ENCODE assay signal across 14 cellular contexts in genomic region chr1:23594927-23595353, GRCh38. TPM values are rescaled to one million over a fixed set of nuclear protein-coding genes. Genes with fewer than 3 reads are reported as not detected.
DNase-seq lines count a peak whose midpoint lies in the region; ATAC-seq, FAIRE-seq and TF ChIP-seq lines count a peak whose summit lies in the region.
"Had no signal": no experiment of that assay in that cellular context is flagged by ENCODE, and none has a peak within 500 bp of the region (broad histone marks: within the 10 kb centered on the region; RNA-seq: fewer than 3 reads in every experiment).

No MANE protein-coding gene starts in this region.

- H3K36me3 ChIP-seq in GM12878 (ENCODE audit: control insufficient read depth in 2 of 2, insufficient read depth in 2 of 2, low read length in 1 of 2) (no peaks in the 10 kb centered on the region), MM.1S (replicated peaks; ENCODE audit: insufficient read depth, low read length) (no peaks in the 10 kb centered on the region)
- H3K36me3 ChIP-seq: uterus had no signal

- peaks cover 82% of the 10 kb centered on the region for H3K4me1 ChIP-seq in GM12878 (ENCODE audit: control insufficient read depth, insufficient read depth, low read length)
- H3K4me1 ChIP-seq in MM.1S (ENCODE audit: low read length): peaks cover 29% of the 10 kb centered on the region

- peaks cover 94% of the 10 kb centered on the region for H3K4me1 Mint-ChIP-seq in stimulated activated naive CD8-positive, alpha-beta T cell treated with anti-CD3 and anti-CD28 coated beads, Interleukin-15, Interleukin-2, amounts not matched to agents 100 ng/mL and 50 ng/mL, for 24 hours (ENCODE audit: low read depth)
- peaks cover 62% of the 10 kb centered on the region for H3K4me1 Mint-ChIP-seq in type B pancreatic cell (ENCODE audit: unreplicated experiment)

- H3K27me3 ChIP-seq in GM12878 (replicated peaks in 1 of 2; ENCODE audit: control insufficient read depth in 2 of 2, insufficient read depth in 2 of 2, low read length in 1 of 2): no peaks in the 10 kb centered on the region
- H3K27me3 ChIP-seq in MM.1S (replicated peaks; ENCODE audit: insufficient read depth, low read length): no peaks in the 10 kb centered on the region
- H3K27me3 ChIP-seq: uterus had no signal

- peak overlapping the region; percentile 11 for H3K4me3 Mint-ChIP-seq in stimulated activated naive CD8-positive, alpha-beta T cell treated with anti-CD3 and anti-CD28 coated beads, Interleukin-15, Interleukin-2, amounts not matched to agents 100 ng/mL and 50 ng/mL, for 24 hours
- H3K4me3 Mint-ChIP-seq in type B pancreatic cell: no peak overlapping the region

- no peaks in the 10 kb centered on the region for H3K36me3 Mint-ChIP-seq in stimulated activated naive CD8-positive, alpha-beta T cell treated with anti-CD3 and anti-CD28 coated beads, Interleukin-15, Interleukin-2, amounts not matched to agents 100 ng/mL and 50 ng/mL, for 24 hours (ENCODE audit: low read depth)
- no peaks in the 10 kb centered on the region for H3K36me3 Mint-ChIP-seq in type B pancreatic cell

- TF ChIP-seq RAD21 in GM12878 (IDR thresholded peaks at IDR 0.05; ENCODE audit: insufficient read depth, low read depth, low read length): no peak

- CTCF ChIA-PET in GM12878 (lab: Yijun Ruan, JAX): interaction anchor here (0.9 to 11.4 kb wide), 5 partner anchors 19 to 42 kb away, joined by 3 to 108 read pairs (median 55); partner anchors contain the start of gene ID3

- peak overlapping the region; percentile 93 for H3K27ac ChIP-seq in GM12878 (ENCODE audit: control insufficient read depth, insufficient read depth)
- H3K27ac ChIP-seq in MM.1S (ENCODE audit: low read length): no peak overlapping the region
- H3K27ac ChIP-seq: psoas muscle, uterus had no signal

- TSS peak; percentile 72 for BruUV-seq in GM12878 (replicated peaks; lab: Mats Ljungman, UMichigan)

- H3K9ac ChIP-seq in GM12878 (ENCODE audit: control insufficient read depth, insufficient read depth, low read length) (peak overlapping the region; percentile 64), MM.1S (ENCODE audit: low read length) (no peak overlapping the region)

- in situ Hi-C loops in GM12878 (cut with MboI): loop anchor here (25.0 kb wide), 2 partner anchors 1417 to 1808 kb away; partner anchors contain the start of gene USP48

- ATAC-seq in stimulated activated naive CD8-positive, alpha-beta T cell treated with anti-CD3 and anti-CD28 coated beads, Interleukin-15, Interleukin-2, amounts not matched to agents 100 U/mL and 50 U/mL, for 24 hours: no peak
- ATAC-seq in GM12878 (peak; percentile 64), GM21825 (IDR thresholded peaks at IDR 0.05; ENCODE audit: unreplicated experiment) (no peak), GM21447 (IDR thresholded peaks at IDR 0.05; ENCODE audit: unreplicated experiment) (no peak)
- ATAC-seq: left ventricle myocardium superior, psoas muscle had no signal

- H3K9me3 Mint-ChIP-seq in stimulated activated naive CD8-positive, alpha-beta T cell treated with anti-CD3 and anti-CD28 coated beads, Interleukin-15, Interleukin-2, amounts not matched to agents 100 ng/mL and 50 ng/mL, for 24 hours: no peaks in the 10 kb centered on the region
- no peaks in the 10 kb centered on the region for H3K9me3 Mint-ChIP-seq in type B pancreatic cell

- TF ChIP-seq CTCF in GM12878 (IDR thresholded peaks at IDR 0.05 in 2 of 3, conservative IDR thresholded peaks at IDR 0.05 in 1 of 3; ENCODE audit: control insufficient read depth in 2 of 3, extremely low read depth in 1 of 3, insufficient read depth in 1 of 3, low read depth in 3 of 3, low read length in 3 of 3) (no peak), type B pancreatic cell (conservative IDR thresholded peaks at IDR 0.05) (no peak), MM.1S (IDR thresholded peaks at IDR 0.05; ENCODE audit: low read length) (no peak)

- no peak for FAIRE-seq in GM12878 (lab: Jason Lieb, UNC)

- no peaks in the 10 kb centered on the region for H3K9me2 ChIP-seq in MM.1S (replicated peaks; ENCODE audit: insufficient read depth, low read length)

- TF ChIP-seq POLR2A in GM12878 (IDR thresholded peaks at IDR 0.05; ENCODE audit: low read depth, low read length): 0 out of 2 replicates have a peak, but pooled peaks have one; percentile 36

- peak overlapping the region; percentile 67 for H2AFZ ChIP-seq in GM12878 (ENCODE audit: control insufficient read depth, low read depth, low read length)
- no peak overlapping the region for H2AFZ ChIP-seq in MM.1S (ENCODE audit: low read length)

- DNase-seq in stimulated activated naive CD8-positive, alpha-beta T cell treated with anti-CD3 and anti-CD28 coated beads, Interleukin-15, Interleukin-2, amounts not matched to agents 100 U/mL and 50 U/mL, for 24 hours: no peak
- DNase-seq in NOMO-1 treated with dmso at 0.1 percent for 144 hours (lab: John Stamatoyannopoulos, UW; ENCODE audit: unreplicated experiment) (peak; percentile 36), GM12878 (ENCODE audit: low read depth, low spot score) (peak; percentile 78), type B pancreatic cell (ENCODE audit: extremely low spot score, unreplicated experiment) (no peak), MM.1S (no peak)
- DNase-seq: activated naive CD4-positive, alpha-beta T cell treated with anti-CD3 and anti-CD28 coated beads, Interleukin-2, amount 50 U/mL, for 16 hours; left ventricle myocardium superior; NCI-H1092; NCI-H82; psoas muscle; uterus had no signal

- intact Hi-C loops in GM12878 (cut with micrococcal nuclease; ENCODE audit: unreplicated experiment): loop anchor here (1.0 to 5.0 kb wide), 2 partner anchors 18 to 38 kb away; partner anchors contain the start of gene ID3

- H3K9me3 ChIP-seq in GM12878 (replicated peaks; ENCODE audit: control insufficient read depth, insufficient read depth, low read length): no peaks in the 10 kb centered on the region
- H3K9me3 ChIP-seq in MM.1S (replicated peaks; ENCODE audit: insufficient read depth, low read length): no peaks in the 10 kb centered on the region
- H3K9me3 ChIP-seq: psoas muscle, uterus had no signal

- H4K20me1 ChIP-seq in GM12878 (ENCODE audit: control insufficient read depth, insufficient read depth) (no peaks in the 10 kb centered on the region), MM.1S (ENCODE audit: insufficient read depth, low read length) (no peaks in the 10 kb centered on the region)

- H3K79me2 ChIP-seq in GM12878 (ENCODE audit: control insufficient read depth, insufficient read depth, low read length): peaks cover 3% of the 10 kb centered on the region; the same call in 1 of the 2 replicates
- H3K79me2 ChIP-seq in MM.1S (ENCODE audit: low read length): no peaks in the 10 kb centered on the region

- no peak for TF ChIP-seq EP300 in GM12878 (IDR thresholded peaks at IDR 0.05; ENCODE audit: borderline replicate concordance in 1 of 2, control insufficient read depth in 1 of 2, low read depth in 2 of 2, low read length in 2 of 2)

- H3K27me3 Mint-ChIP-seq in stimulated activated naive CD8-positive, alpha-beta T cell treated with anti-CD3 and anti-CD28 coated beads, Interleukin-15, Interleukin-2, amounts not matched to agents 100 ng/mL and 50 ng/mL, for 24 hours: no peaks in the 10 kb centered on the region
- no peaks in the 10 kb centered on the region for H3K27me3 Mint-ChIP-seq in type B pancreatic cell

- WGBS in GM12878 (ENCODE audit: insufficient coverage, insufficient replicate concordance, low lambda C conversion rate, missing lambda C conversion rate): 4% methylated on average over 6 of the region's 7 CpGs

- H3K27ac Mint-ChIP-seq in stimulated activated naive CD8-positive, alpha-beta T cell treated with anti-CD3 and anti-CD28 coated beads, Interleukin-15, Interleukin-2, amounts not matched to agents 100 ng/mL and 50 ng/mL, for 24 hours: peak overlapping the region; percentile 94
- peak overlapping the region; percentile 79 for H3K27ac Mint-ChIP-seq in type B pancreatic cell

- SMC1A ChIA-PET in GM12878 (lab: Charles Lee; ENCODE audit: uncharacterized antibody, unreplicated experiment): interaction anchor here (0.6 to 19.7 kb wide), 9 partner anchors 9 to 70 kb away, joined by 3 to 419 read pairs (median 17); partner anchors contain the start of genes E2F2 and ID3

- RAD21 ChIA-PET in GM12878 (lab: Charles Lee; ENCODE audit: unreplicated experiment): interaction anchor here (0.6 to 14.9 kb wide), 8 partner anchors 19 to 126 kb away, joined by 3 to 252 read pairs (median 8); partner anchors contain the start of gene ID3

- POLR2A ChIA-PET in GM12878 (lab: Charles Lee): interaction anchor here (0.6 to 17.0 kb wide), 7 partner anchors 12 to 230 kb away, joined by 3 to 271 read pairs (median 7); partner anchors contain the start of gene ID3

- H3F3A ChIP-seq in MM.1S (ENCODE audit: insufficient read depth, low read length): 0 out of 2 replicates have a peak, but pooled peaks cover 3% of the 10 kb centered on the region

- H3K4me3 ChIP-seq in GM12878 (peak overlapping the region; percentile 33; the same call in 1 of the 2 replicates), MM.1S (ENCODE audit: low read length) (no peak overlapping the region)
- H3K4me3 ChIP-seq: psoas muscle, uterus had no signal

- H3K4me2 ChIP-seq in GM12878 (ENCODE audit: control insufficient read depth, insufficient read depth) (peak overlapping the region; percentile 70), MM.1S (ENCODE audit: low read depth, low read length) (no peak overlapping the region)

TF ChIP-seq in GM12878, 131 proteins besides CTCF, POLR2A, EP300 and RAD21 (continues in another document):
- TF ChIP-seq RBBP5 (conservative IDR thresholded peaks at IDR 0.05): no peak
- no peak for TF ChIP-seq PML (IDR thresholded peaks at IDR 0.05; ENCODE audit: low read length)

RNA-seq across cellular contexts. Expression of gene ID3, which starts 35.6 kb away (rescaled TPM):
- total RNA-seq in GM12878 (2013; cell fraction: nucleolus; rRNA removed): 69.8 and 72.4 TPM in 2 replicates
- total RNA-seq in GM12878 (2014; rRNA removed): 403 and 449 TPM in 2 replicates
- total RNA-seq in GM12878 (2014; rRNA removed; fragmentation: Illumina TruSeq; extraction: Trizol): 129 and 136 TPM in 2 replicates
- 278 and 285 TPM in 2 replicates for total RNA-seq in GM12878 (2021)
- polyA plus RNA-seq in GM12878 (2011; ENCODE audit: low read depth): 28.8 TPM
- 33.6 and 44.0 TPM in 2 replicates for polyA plus RNA-seq in GM12878 (2011; rRNA removed)
- 121 and 124 TPM in 2 replicates for polyA plus RNA-seq in GM12878 (2011; cell fraction: cytosol; rRNA removed)
- polyA plus RNA-seq in GM12878 (2011; cell fraction: nucleus; rRNA removed): 76.0 and 85.6 TPM in 2 replicates
- polyA plus RNA-seq in GM12878 (2012): 61.0 and 127 TPM in 2 replicates
- polyA plus RNA-seq in GM12878 (2014; fragmentation: Illumina TruSeq; extraction: Trizol): 44.0 and 122 TPM in 2 replicates
- polyA plus RNA-seq in GM12878 (2014; fragmentation: Nextera tagmentation; extraction: Ambion mirVana): 100 to 1,000 TPM in 1 of 2 experiments, 10 to 100 TPM in 1; 42.7 to 104 TPM
- polyA plus RNA-seq in GM12878 (2014; rRNA removed): 389 and 394 TPM in 2 replicates
- 100 to 1,000 TPM; 459 to 475 TPM for polyA plus RNA-seq in GM12878 (2016; fragmentation: Nextera tagmentation; extraction: Ambion mirVana)
- polyA minus RNA-seq in GM12878 (2011; rRNA and poly(A)+ RNA removed): 19.2 and 51.3 TPM in 2 replicates
- polyA minus RNA-seq in GM12878 (2011; cell fraction: cytosol; rRNA and poly(A)+ RNA removed): 35.9 and 41.3 TPM in 2 replicates
- 76.6 and 97.0 TPM in 2 replicates for polyA minus RNA-seq in GM12878 (2011; cell fraction: nucleus; rRNA and poly(A)+ RNA removed)
- total RNA-seq in type B pancreatic cell (ENCODE audit: low replicate concordance): 240 and 495 TPM in 2 replicates

Comparison
In these comparisons a context has a peak if more than half of its experiments do, and no peak if none do; other contexts are left out.
1. DNase-seq: peak in NOMO-1 treated with dmso at 0.1 percent for 144 hours (single experiment) and GM12878 (single experiment); none in stimulated activated naive CD8-positive, alpha-beta T cell treated with anti-CD3 and anti-CD28 coated beads, Interleukin-15, Interleukin-2, amounts not matched to agents 100 U/mL and 50 U/mL, for 24 hours (single experiment), type B pancreatic cell (single experiment) and MM.1S (single experiment).